Comparison of ENCODE assay signal across 14 cellular contexts in the genomic region with DNA sequence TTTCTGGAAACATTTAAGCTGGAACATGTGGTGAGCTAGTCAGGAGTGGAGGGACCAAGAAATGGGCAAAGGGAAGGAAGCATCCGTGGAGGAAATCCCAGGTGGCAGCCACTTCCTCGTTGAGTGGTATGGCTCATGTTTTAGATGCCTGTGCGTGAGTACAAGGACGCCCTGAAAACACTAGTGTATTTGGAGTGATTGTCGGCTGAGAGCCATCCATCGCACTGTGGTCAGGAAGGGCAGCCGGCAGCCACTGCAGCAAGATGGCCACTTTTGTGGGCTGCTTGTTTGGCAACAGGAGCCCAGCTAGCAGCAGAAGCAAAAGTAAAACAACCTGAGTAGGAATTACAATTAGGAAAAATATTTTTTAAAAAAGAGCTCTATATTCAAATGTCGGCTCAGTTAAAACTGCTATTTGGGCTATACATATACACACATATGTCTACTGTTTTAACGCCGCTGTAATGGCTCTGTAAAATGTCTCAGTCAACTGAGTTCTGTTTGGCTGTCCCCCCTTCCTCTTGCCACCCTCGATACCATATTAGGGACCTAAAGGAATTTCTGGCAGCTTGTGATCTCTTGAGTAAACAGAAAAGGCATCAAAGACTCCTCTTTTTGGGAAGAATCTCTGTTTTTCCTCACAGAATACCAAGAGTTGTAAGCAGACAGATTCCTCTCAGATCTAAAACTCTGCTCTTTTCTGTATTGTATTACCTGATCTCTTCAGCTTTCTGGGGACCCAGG. TPM values are rescaled to one million over a fixed set of nuclear protein-coding genes. Genes with fewer than 3 reads are reported as not detected.
DNase-seq lines count a peak whose midpoint lies in the region; ATAC-seq and TF ChIP-seq lines count a peak whose summit lies in the region.
"Had no signal": no experiment of that assay in that cellular context is flagged by ENCODE, and none has a peak within 500 bp of the region (broad histone marks: within the 10 kb centered on the region; RNA-seq: fewer than 3 reads in every experiment).

No MANE protein-coding gene starts in this region.

- no peak overlapping the region for H2AFZ ChIP-seq in trophoblast cell (ENCODE audit: insufficient read depth, low read length, poor library complexity)

- H3K18ac ChIP-seq in trophoblast cell (ENCODE audit: low read length) = no peak overlapping the region

- no peaks in the 10 kb centered on the region for H3K27me3 ChIP-seq in CD8-positive, alpha-beta memory T cell (ENCODE audit: insufficient read depth, low read length, poor library complexity, severe bottlenecking)
- H3K27me3 ChIP-seq in gastroesophageal sphincter (no peaks in the 10 kb centered on the region), trophoblast cell (ENCODE audit: insufficient read depth, low read length) (no peaks in the 10 kb centered on the region), WERI-Rb-1 (ENCODE audit: insufficient read depth, low read depth, severe bottlenecking) (no peaks in the 10 kb centered on the region)
- H3K27me3 ChIP-seq: gastrocnemius medialis had no signal

- no peak overlapping the region for H3K4me3 ChIP-seq in CD8-positive, alpha-beta memory T cell (ENCODE audit: low read length)
- H3K4me3 ChIP-seq in gastroesophageal sphincter = no peak overlapping the region
- no peak overlapping the region for H3K4me3 ChIP-seq in trophoblast cell (ENCODE audit: low read depth, low read length)
- H3K4me3 ChIP-seq in WERI-Rb-1 (ENCODE audit: low read depth, low read length) = no peak overlapping the region
- H3K4me3 ChIP-seq: gastrocnemius medialis, prostate gland had no signal

- no peak overlapping the region for H3K14ac ChIP-seq in trophoblast cell (ENCODE audit: low read length)

- H3K4me2 ChIP-seq in trophoblast cell (ENCODE audit: low read length) = no peak overlapping the region

- peaks cover 21% of the 10 kb centered on the region for H3K4me1 ChIP-seq in CD8-positive, alpha-beta memory T cell (ENCODE audit: insufficient read depth, low read length)
- H3K4me1 ChIP-seq in gastroesophageal sphincter = peaks cover 0 to 70% (median 3%) of the 10 kb centered on the region in 3 donors
- H3K4me1 ChIP-seq in trophoblast cell (ENCODE audit: control insufficient read depth in 1 of 2, insufficient read depth in 2 of 2, low read length in 2 of 2) = no peaks in the 10 kb centered on the region
- H3K4me1 ChIP-seq: gastrocnemius medialis, prostate gland had no signal

- H2AK5ac ChIP-seq in trophoblast cell (ENCODE audit: low read length) = no peak overlapping the region

- DNase-seq in CD8-positive, alpha-beta memory T cell = no peak
- DNase-seq in T-cell (no peak), trophoblast cell (no peak), NCI-H1092 (lab: John Stamatoyannopoulos, UW) (no peak), NCI-H1930 (lab: John Stamatoyannopoulos, UW) (no peak), WERI-Rb-1 (no peak)
- DNase-seq: C1 segment of cervical spinal cord; central memory CD4-positive, alpha-beta T cell; gastrocnemius medialis; NCI-H2081 treated with DMSO at 0.1 percent for 48 hours; NCI-H69 had no signal

- no peak overlapping the region for H4K8ac ChIP-seq in trophoblast cell (ENCODE audit: low read depth, low read length)

- H3K4ac ChIP-seq in trophoblast cell (ENCODE audit: low read depth, low read length) = no peak overlapping the region

- WGBS in gastroesophageal sphincter (ENCODE audit: low coverage in 1 of 2), 2 donors = 58 to 60% methylated on average over 11 of the region's 11 CpGs
- WGBS in trophoblast cell (ENCODE audit: extremely low coverage, insufficient coverage, insufficient read length) = no CpG with 5 or more reads among the region's 11 CpGs

- H3K23ac ChIP-seq in trophoblast cell (ENCODE audit: low read length) = no peak overlapping the region

- no peak overlapping the region for H2BK5ac ChIP-seq in trophoblast cell (ENCODE audit: low read depth, low read length, poor library complexity)

- H3K27me3 Mint-ChIP-seq in CD8-positive, alpha-beta memory T cell = no peaks in the 10 kb centered on the region
- no peaks in the 10 kb centered on the region for H3K27me3 Mint-ChIP-seq in T-cell

- no peak for TF ChIP-seq POLR2A in gastroesophageal sphincter (IDR thresholded peaks at IDR 0.05)

- H3K79me1 ChIP-seq in trophoblast cell (ENCODE audit: low read length) = peaks cover 3% of the 10 kb centered on the region

- TF ChIP-seq EP300 in gastroesophageal sphincter (IDR thresholded peaks at IDR 0.05) = no peak

- no peak overlapping the region for H3K4me3 Mint-ChIP-seq in CD8-positive, alpha-beta memory T cell
- no peak overlapping the region for H3K4me3 Mint-ChIP-seq in T-cell

- H3K36me3 ChIP-seq in CD8-positive, alpha-beta memory T cell (ENCODE audit: insufficient read depth, low read length) = peaks cover 8% of the 10 kb centered on the region
- H3K36me3 ChIP-seq in gastroesophageal sphincter (peaks cover 0 to 51% of the 10 kb centered on the region in 2 donors), trophoblast cell (ENCODE audit: control insufficient read depth in 1 of 2, insufficient read depth in 2 of 2, low read length in 2 of 2) (peaks cover 16 to 25% of the 10 kb centered on the region in 2 experiments), WERI-Rb-1 (peaks cover 89% of the 10 kb centered on the region)
- H3K36me3 ChIP-seq: prostate gland had no signal

- ATAC-seq in T-cell (replicated peaks in 1 of 4) = no peak
- ATAC-seq in gastroesophageal sphincter = peak; percentile 32
- no peak for ATAC-seq in HG03378 (IDR thresholded peaks at IDR 0.05; ENCODE audit: unreplicated experiment)
- ATAC-seq: gastrocnemius medialis had no signal

- H4K12ac ChIP-seq in trophoblast cell (ENCODE audit: low read depth, low read length) = no peak overlapping the region

- no peak overlapping the region for H3K27ac ChIP-seq in CD8-positive, alpha-beta memory T cell (ENCODE audit: low read depth, low read length)
- H3K27ac ChIP-seq in gastroesophageal sphincter = peak overlapping the region; percentile 55 to 84 (median 72)
- no peak overlapping the region for H3K27ac ChIP-seq in trophoblast cell (ENCODE audit: low read depth, low read length)
- no peak overlapping the region for H3K27ac ChIP-seq in WERI-Rb-1
- H3K27ac ChIP-seq: gastrocnemius medialis, prostate gland had no signal

- no peaks in the 10 kb centered on the region for H3K79me2 ChIP-seq in trophoblast cell (ENCODE audit: control insufficient read depth, insufficient read depth, low read length, poor library complexity)

- H3K4me1 Mint-ChIP-seq in CD8-positive, alpha-beta memory T cell = peaks cover 23 to 71% (median 25%) of the 10 kb centered on the region in 3 donors
- H3K4me1 Mint-ChIP-seq in T-cell = peaks cover 29 to 60% (median 55%) of the 10 kb centered on the region in 3 donors

- peaks cover 14 to 82% (median 19%) of the 10 kb centered on the region in 3 donors for H3K36me3 Mint-ChIP-seq in CD8-positive, alpha-beta memory T cell
- H3K36me3 Mint-ChIP-seq in T-cell = peaks cover 54% of the 10 kb centered on the region

- peak overlapping the region; percentile 34 for H2BK120ac ChIP-seq in trophoblast cell (ENCODE audit: insufficient read depth, low read length, poor library complexity)

- peak overlapping the region; percentile 19 for H2BK12ac ChIP-seq in trophoblast cell (ENCODE audit: low read length)

- H3K27ac Mint-ChIP-seq in CD8-positive, alpha-beta memory T cell = peak overlapping the region in 7 of 8 donors; percentile 46 to 88 (median 83)
- peak overlapping the region; percentile 62 to 80 for H3K27ac Mint-ChIP-seq in T-cell

- no peak overlapping the region for H3K9ac ChIP-seq in trophoblast cell (ENCODE audit: low read length)

- no peaks in the 10 kb centered on the region for H3K9me3 ChIP-seq in CD8-positive, alpha-beta memory T cell (ENCODE audit: low read length)
- H3K9me3 ChIP-seq in gastroesophageal sphincter = no peaks in the 10 kb centered on the region
- no peaks in the 10 kb centered on the region for H3K9me3 ChIP-seq in trophoblast cell (ENCODE audit: insufficient read depth, low read depth, low read length)
- H3K9me3 ChIP-seq in WERI-Rb-1 (ENCODE audit: severe bottlenecking) = no peaks in the 10 kb centered on the region
- H3K9me3 ChIP-seq: gastrocnemius medialis, prostate gland had no signal

- H4K91ac ChIP-seq in trophoblast cell (ENCODE audit: low read depth, low read length) = no peak overlapping the region

- POLR2A ChIA-PET in CD8-positive, alpha-beta memory T cell (lab: Charles Lee) = no interaction called here
- POLR2A ChIA-PET in T-cell (lab: Charles Lee) = interaction anchor here (0.6 to 1.2 kb wide), 5 partner anchors 9 to 352 kb away, joined by 3 to 7 read pairs (median 3); a partner anchor contains a TSS

- H3K9me3 Mint-ChIP-seq in CD8-positive, alpha-beta memory T cell = no peaks in the 10 kb centered on the region
- peaks cover 0 to 2% (median 0%) of the 10 kb centered on the region in 3 donors for H3K9me3 Mint-ChIP-seq in T-cell

- no peak for TF ChIP-seq CTCF in gastroesophageal sphincter (IDR thresholded peaks at IDR 0.05)
- no peak for TF ChIP-seq CTCF in WERI-Rb-1 (IDR thresholded peaks at IDR 0.05; ENCODE audit: low read depth, low read length)

- CTCF ChIA-PET in CD8-positive, alpha-beta memory T cell (lab: Charles Lee) = interaction anchor here (1.3 to 5.7 kb wide), 6 partner anchors 25 to 477 kb away, joined by 3 to 40 read pairs (median 5); no protein-coding TSS in a partner anchor
- CTCF ChIA-PET in T-cell (lab: Charles Lee) = interaction anchor here (0.5 to 13.1 kb wide), 9 partner anchors 9 to 418 kb away, joined by 3 to 250 read pairs (median 3); no protein-coding TSS in a partner anchor

RNA-seq across cellular contexts. Expression of a gene that starts 39.2 kb away (rescaled TPM):
- total RNA-seq in CD8-positive, alpha-beta memory T cell = 100 to 1,000 TPM; 101 to 103 TPM
- 55.7 TPM for polyA plus RNA-seq in CD8-positive, alpha-beta memory T cell
- 100 to 1,000 TPM in 1 of 5 donors, 10 to 100 TPM in 4; 62.9 to 115 (median 75.4) TPM for total RNA-seq in T-cell
- 10 to 100 TPM; 59.1 to 84.0 (median 70.5) TPM for total RNA-seq in gastroesophageal sphincter
- 77.0 and 79.2 TPM in 2 replicates for polyA plus RNA-seq in trophoblast cell (2013)

Comparison
In these comparisons a context has a peak if more than half of its experiments do, and no peak if none do; other contexts are left out.
1. H3K27ac ChIP-seq: peak in gastroesophageal sphincter (4 of 4); none in CD8-positive, alpha-beta memory T cell (single experiment), trophoblast cell (single experiment) and WERI-Rb-1 (single experiment).